ENCODE assay signal across 17 cellular contexts in genomic region chr1:234645474-234645953, GRCh38. TPM values are rescaled to one million over a fixed set of nuclear protein-coding genes. Genes with fewer than 3 reads are reported as not detected.
A peak's percentile ranks its signal among the peaks of the same experiment; 100 is the strongest.
DNase-seq lines count a peak whose midpoint lies in the region; ATAC-seq, FAIRE-seq and TF ChIP-seq lines count a peak whose summit lies in the region.
"Had no signal": no experiment of that assay in that cellular context is flagged by ENCODE, and none has a peak within 500 bp of the region (broad histone marks: within the 10 kb centered on the region; RNA-seq: fewer than 3 reads in every experiment).

No MANE protein-coding gene starts in this region.

- no peaks in the 10 kb centered on the region for H3K9me3 ChIP-seq in lower lobe of right lung

- H3K27ac ChIP-seq in lower lobe of right lung = peak overlapping the region; percentile 51

- H3K27me3 ChIP-seq in lower lobe of right lung (ENCODE audit: low read depth) = no peaks in the 10 kb centered on the region

- peak; percentile 82 to 86 for DNase-seq in AML-193 (lab: John Stamatoyannopoulos, UW)
- DNase-seq in NB4 (ENCODE audit: low read depth) = peak; percentile 58
- DNase-seq in dermis blood vessel endothelial cell = peak; percentile 75
- DNase-seq in lower lobe of right lung = no peak
- DNase-seq in D721Med (ENCODE audit: insufficient read length, low spot score) = no peak
- DNase-seq in superior temporal gyrus (ENCODE audit: extremely low spot score) = no peak
- no peak for DNase-seq in NCI-H1105 treated with DMSO at 0.1 percent for 48 hours (lab: John Stamatoyannopoulos, UW)
- DNase-seq: activated CD4-positive, alpha-beta memory T cell treated with anti-CD3 and anti-CD28 coated beads for 36 hours; aorta; DMS153; mesendoderm; NCI-H510A treated with DMSO at 0.1 percent for 48 hours; stimulated activated naive CD4-positive, alpha-beta T cell treated with Interleukin-2 at 50 U/mL for 16 hours had no signal

- H3K4me3 ChIP-seq in NB4 (ENCODE audit: low read depth, low read length) (no peak overlapping the region), lower lobe of right lung (no peak overlapping the region)
- H3K4me3 ChIP-seq: coronary artery, skin epidermis had no signal

- H3K4me1 ChIP-seq in lower lobe of right lung = peaks cover 17% of the 10 kb centered on the region

- ATAC-seq in lower lobe of right lung = peak; percentile 9 to 52
- no peak for ATAC-seq in GM21515 (IDR thresholded peaks at IDR 0.05; ENCODE audit: unreplicated experiment)

- intact Hi-C loops in lower lobe of right lung (cut with DNase I) = no loop called here

- FAIRE-seq in D721Med (lab: Jason Lieb, UNC) = no peak
- FAIRE-seq: H54 had no signal

- TF ChIP-seq CTCF in NB4 (IDR thresholded peaks at IDR 0.05; ENCODE audit: low read depth, low read length) (no peak), lower lobe of right lung (IDR thresholded peaks at IDR 0.05) (no peak), D721Med (IDR thresholded peaks at IDR 0.05; ENCODE audit: insufficient read depth, missing control alignments) (no peak)

- no peaks in the 10 kb centered on the region for H3K36me3 ChIP-seq in lower lobe of right lung

- no peak for TF ChIP-seq POLR2A in NB4 (IDR thresholded peaks at IDR 0.05; ENCODE audit: extremely low read depth, insufficient read length)

RNA-seq across cellular contexts. Expression of gene IRF2BP2, which starts 35.5 kb away (rescaled TPM):
- 104 and 115 TPM in 2 replicates for total RNA-seq in dermis blood vessel endothelial cell
- total RNA-seq in lower lobe of right lung = 154 TPM

Comparison
In these comparisons a context has a peak if more than half of its experiments do, and no peak if none do; other contexts are left out.
1. DNase-seq: peak in AML-193 (2 of 2), NB4 (single experiment) and dermis blood vessel endothelial cell (single experiment); none in lower lobe of right lung (single experiment), D721Med (single experiment), superior temporal gyrus (single experiment) and NCI-H1105 treated with DMSO at 0.1 percent for 48 hours (single experiment).